ENCODE assay signal across 24 cellular contexts in the genomic region with DNA sequence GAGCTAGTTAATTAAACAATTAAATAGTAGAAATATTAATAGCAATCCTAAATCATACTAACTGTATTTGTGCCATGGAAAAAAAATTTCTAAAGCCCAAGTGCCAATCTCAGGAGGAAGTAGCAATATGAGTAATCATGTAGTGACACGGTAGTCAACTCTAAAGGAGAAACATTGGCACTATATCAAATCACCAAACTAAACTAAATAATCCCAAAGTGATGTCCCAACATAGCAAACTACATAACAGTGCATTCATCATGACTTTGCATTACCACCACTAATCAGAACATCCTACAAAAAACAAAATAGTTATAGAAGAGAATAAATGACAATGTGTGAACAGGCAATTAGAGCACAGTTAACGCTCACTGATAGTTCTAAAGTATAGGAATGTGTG.
A peak's percentile ranks its signal among the peaks of the same experiment; 100 is the strongest.
DNase-seq lines count a peak whose midpoint lies in the region; TF ChIP-seq lines count a peak whose summit lies in the region.
"Had no signal": no experiment of that assay in that cellular context is flagged by ENCODE, and none has a peak within 500 bp of the region (broad histone marks: within the 10 kb centered on the region; RNA-seq: fewer than 3 reads in every experiment).

No MANE protein-coding gene starts in this region.

- WGBS in transverse colon (ENCODE audit: low coverage in 1 of 2), 2 donors = 76 to 92% methylated on average over 2 of the region's 2 CpGs

- no peak overlapping the region for H3K27ac ChIP-seq in osteoblast (ENCODE audit: low read depth, low read length)
- H3K27ac ChIP-seq in transverse colon = no peak overlapping the region
- H3K27ac ChIP-seq: heart left ventricle, left lung, ovary, right lobe of liver, upper lobe of right lung had no signal

- H2AFZ ChIP-seq in osteoblast (ENCODE audit: low read length) = no peak overlapping the region

- H3K4me1 ChIP-seq in osteoblast (ENCODE audit: insufficient read depth, low read length) = no peaks in the 10 kb centered on the region
- no peaks in the 10 kb centered on the region for H3K4me1 ChIP-seq in transverse colon
- H3K4me1 ChIP-seq: right lobe of liver, upper lobe of right lung had no signal

- TF ChIP-seq CTCF in AG10803 (conservative IDR thresholded peaks at IDR 0.05; ENCODE audit: low read length) (no peak), epithelial cell of esophagus (IDR thresholded peaks at IDR 0.05; ENCODE audit: insufficient read depth, low read depth, low read length, missing control alignments) (no peak), osteoblast (IDR thresholded peaks at IDR 0.05; ENCODE audit: extremely low read depth, low read depth, low read length) (no peak), transverse colon (IDR thresholded peaks at IDR 0.05) (no peak)

- in situ Hi-C loops in transverse colon (cut with MboI; ENCODE audit: low pct_ligation_motif_present in 1 of 4, low pct_unique_long_range_greater_than_20kb in 1 of 4, low sequenced_read_pairs in 3 of 4) = no loop called here

- H3K27me3 ChIP-seq in osteoblast (ENCODE audit: insufficient read depth, low read length) (no peaks in the 10 kb centered on the region), transverse colon (no peaks in the 10 kb centered on the region)
- H3K27me3 ChIP-seq: heart left ventricle, left lung, ovary, right lobe of liver, upper lobe of right lung had no signal

- H3K9me3 ChIP-seq in osteoblast (ENCODE audit: low read depth, low read length) = no peaks in the 10 kb centered on the region
- no peaks in the 10 kb centered on the region for H3K9me3 ChIP-seq in transverse colon
- H3K9me3 ChIP-seq: heart left ventricle, left lung, ovary, right lobe of liver, upper lobe of right lung had no signal

- intact Hi-C loops in transverse colon (cut with DNase I; ENCODE audit: low total_unique reads) = no loop called here

- H3K36me3 ChIP-seq in osteoblast (ENCODE audit: insufficient read depth, low read length) (no peaks in the 10 kb centered on the region), transverse colon (no peaks in the 10 kb centered on the region)
- H3K36me3 ChIP-seq: heart left ventricle, left lung, ovary, right lobe of liver, upper lobe of right lung had no signal

- no peaks in the 10 kb centered on the region for H3K79me2 ChIP-seq in osteoblast (ENCODE audit: insufficient read depth, low read length)

- no peak for TF ChIP-seq EP300 in transverse colon (IDR thresholded peaks at IDR 0.05; ENCODE audit: low read depth)

- H3K4me3 ChIP-seq in AG10803 (ENCODE audit: low read length) (no peak overlapping the region), epithelial cell of esophagus (ENCODE audit: low read length) (no peak overlapping the region), osteoblast (ENCODE audit: insufficient read depth, low read length) (no peak overlapping the region), transverse colon (no peak overlapping the region)
- H3K4me3 ChIP-seq: heart left ventricle, K562, left lung, ovary, right lobe of liver, upper lobe of right lung had no signal

- no peak for TF ChIP-seq POLR2A in transverse colon (IDR thresholded peaks at IDR 0.05)

- DNase-seq in AG10803 (ENCODE audit: low read depth) (peak; percentile 27), M059J (ENCODE audit: low read depth) (peak; percentile 44), epithelial cell of esophagus (ENCODE audit: low read depth) (peak; percentile 27), osteoblast (ENCODE audit: insufficient read length, low spot score, missing footprints) (peak; percentile 72), GF-D8 (lab: John Stamatoyannopoulos, UW) (no peak), transverse colon (no peak), NCI-H1092 (lab: John Stamatoyannopoulos, UW) (no peak), NCI-H510A treated with DMSO at 0.1 percent for 48 hours (lab: John Stamatoyannopoulos, UW) (no peak)
- DNase-seq: activated B cell treated with CpG ODN at 0.5 μM for 24 hours; activated CD4-positive, alpha-beta T cell treated with anti-CD3 and anti-CD28 coated beads, Interleukin-2, amount 50 U/mL, for 48 hours; activated CD8-positive, alpha-beta memory T cell treated with anti-CD3 and anti-CD28 coated beads, Interleukin-2, amount 50 U/mL, for 48 hours; activated naive CD8-positive, alpha-beta T cell treated with anti-CD3 and anti-CD28 coated beads for 36 hours; CD4-positive, alpha-beta memory T cell; DMS79; effector memory CD8-positive, alpha-beta T cell; GOT3; heart left ventricle; left lung; natural killer cell; ovary; right lobe of liver; T-helper 9 cell; upper lobe of right lung had no signal

- H4K20me1 ChIP-seq in osteoblast (ENCODE audit: insufficient read depth, low read length) = no peaks in the 10 kb centered on the region

- H3K4me2 ChIP-seq in osteoblast (ENCODE audit: insufficient read depth, low read length) = no peak overlapping the region

Comparison
In these comparisons a context has a peak if more than half of its experiments do, and no peak if none do; other contexts are left out.
1. DNase-seq: peak in AG10803 (single experiment), M059J (single experiment), epithelial cell of esophagus (single experiment) and osteoblast (single experiment); none in GF-D8 (single experiment), transverse colon (single experiment), NCI-H1092 (single experiment) and NCI-H510A treated with DMSO at 0.1 percent for 48 hours (single experiment).